19 cellular contexts compared by ENCODE assay signal in the genomic region with DNA sequence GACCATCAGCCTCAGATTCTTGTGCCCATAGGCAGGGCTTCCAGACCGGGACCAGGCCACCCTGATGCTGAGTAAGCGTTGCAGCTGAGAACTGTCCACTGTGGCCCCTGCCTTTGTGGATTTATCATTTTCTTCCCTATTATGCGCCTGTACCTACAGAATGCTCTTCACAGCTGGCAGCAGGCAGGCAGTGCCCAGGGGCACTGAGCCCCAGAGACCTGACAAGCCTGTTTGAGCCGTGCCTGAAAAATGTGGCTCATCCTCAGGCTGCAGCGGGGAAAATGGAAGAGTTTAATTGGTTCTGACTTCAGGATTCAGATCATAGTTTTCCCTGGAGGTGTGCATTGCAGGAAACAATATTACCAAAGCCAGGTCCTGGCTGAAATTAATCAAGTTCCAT.
"Had no signal": no experiment of that assay in that cellular context is flagged by ENCODE, and none has a peak within 500 bp of the region (broad histone marks: within the 10 kb centered on the region; RNA-seq: fewer than 3 reads in every experiment).

No MANE protein-coding gene starts in this region.

- H3K27ac Mint-ChIP-seq: activated CD4-positive, alpha-beta T cell treated with anti-CD3 and anti-CD28 coated beads for 36 hours; activated naive CD8-positive, alpha-beta T cell; effector memory CD8-positive, alpha-beta T cell; natural killer cell; stimulated activated naive CD8-positive, alpha-beta T cell treated with anti-CD3 and anti-CD28 coated beads, Interleukin-15, Interleukin-2, amounts not matched to agents 100 ng/mL and 50 ng/mL, for 24 hours; T-helper 2 cell treated with Interferon-gamma antibody and Interleukin-4, amounts not matched to agents 5 μg/mL and 100 μg/mL, for 36 hours; WTC11 had no signal

- H3K4me3 Mint-ChIP-seq: activated CD4-positive, alpha-beta T cell treated with anti-CD3 and anti-CD28 coated beads for 36 hours; activated naive CD8-positive, alpha-beta T cell; effector memory CD8-positive, alpha-beta T cell; natural killer cell; stimulated activated naive CD8-positive, alpha-beta T cell treated with anti-CD3 and anti-CD28 coated beads, Interleukin-15, Interleukin-2, amounts not matched to agents 100 ng/mL and 50 ng/mL, for 24 hours; T-helper 2 cell treated with Interferon-gamma antibody and Interleukin-4, amounts not matched to agents 5 μg/mL and 100 μg/mL, for 36 hours; WTC11 had no signal

- H3K36me3 Mint-ChIP-seq: activated naive CD8-positive, alpha-beta T cell; natural killer cell; WTC11 had no signal

- H3K4me3 ChIP-seq: cardiac muscle cell, lower lobe of right lung, right atrium auricular region, tibial nerve had no signal

- H3K9me3 ChIP-seq: lower lobe of right lung, right atrium auricular region had no signal

- H3K4me1 Mint-ChIP-seq: activated CD4-positive, alpha-beta T cell treated with anti-CD3 and anti-CD28 coated beads for 36 hours; natural killer cell had no signal

- H3K9me3 Mint-ChIP-seq: effector memory CD8-positive, alpha-beta T cell; natural killer cell; stimulated activated naive CD8-positive, alpha-beta T cell treated with anti-CD3 and anti-CD28 coated beads, Interleukin-15, Interleukin-2, amounts not matched to agents 100 ng/mL and 50 ng/mL, for 24 hours; T-helper 2 cell treated with Interferon-gamma antibody and Interleukin-4, amounts not matched to agents 5 μg/mL and 100 μg/mL, for 36 hours; WTC11 had no signal

- H3K27me3 Mint-ChIP-seq: activated CD4-positive, alpha-beta T cell treated with anti-CD3 and anti-CD28 coated beads for 36 hours; activated naive CD8-positive, alpha-beta T cell; stimulated activated naive CD8-positive, alpha-beta T cell treated with anti-CD3 and anti-CD28 coated beads, Interleukin-15, Interleukin-2, amounts not matched to agents 100 ng/mL and 50 ng/mL, for 24 hours had no signal

- H3K4me1 ChIP-seq: lower lobe of right lung had no signal

- H3K36me3 ChIP-seq: cardiac muscle cell, lower lobe of right lung, right atrium auricular region had no signal

- DNase-seq: activated CD4-positive, alpha-beta T cell treated with anti-CD3 and anti-CD28 coated beads for 36 hours; activated CD4-positive, alpha-beta T cell treated with anti-CD3 and anti-CD28 coated beads, Interleukin-2, amount 50 U/mL, for 48 hours; activated gamma-delta T cell; dermis blood vessel endothelial cell; effector memory CD8-positive, alpha-beta T cell; hippocampal formation; left colon; lower lobe of right lung; natural killer cell; occipital lobe; posterior cingulate gyrus; SW 1271 had no signal

- H3K27ac ChIP-seq: cardiac muscle cell, lower lobe of right lung, right atrium auricular region had no signal

- ATAC-seq: activated CD4-positive, alpha-beta T cell treated with anti-CD3 and anti-CD28 coated beads for 36 hours; effector memory CD8-positive, alpha-beta T cell; left colon; lower lobe of right lung; natural killer cell; WTC11 had no signal

- H3K27me3 ChIP-seq: cardiac muscle cell, right atrium auricular region, tibial nerve had no signal
